ENCODE assay signal across 14 cellular contexts in genomic region chr10:74082319-74082718, GRCh38.
"Had no signal": no experiment of that assay in that cellular context is flagged by ENCODE, and none has a peak within 500 bp of the region (broad histone marks: within the 10 kb centered on the region; RNA-seq: fewer than 3 reads in every experiment).

No MANE protein-coding gene starts in this region.

- DNase-seq: activated CD4-positive, alpha-beta T cell treated with anti-CD3 and anti-CD28 coated beads, Interleukin-2, amount 50 U/mL, for 1 hour; activated CD8-positive, alpha-beta memory T cell treated with anti-CD3 and anti-CD28 coated beads, Interleukin-2, amount 50 U/mL, for 4 hours; activated naive CD4-positive, alpha-beta T cell treated with anti-CD3 and anti-CD28 coated beads for 36 hours; activated T-cell treated with anti-CD3 and anti-CD28 coated beads, Interleukin-2, amount 50 U/mL, for 4 hours; cortex of kidney; pancreas; stimulated activated naive B cell treated with anti-CD40 and anti-IgM and Interleukin-4, amounts not matched to agents 10 μg/mL and 1 μg/mL and 100 μg/mL, for 72 hours; T-cell; T1000; thyroid gland had no signal

- H3K9me3 Mint-ChIP-seq: activated naive CD4-positive, alpha-beta T cell treated with anti-CD3 and anti-CD28 coated beads for 36 hours; activated T-cell treated with anti-CD3 and anti-CD28 coated beads, Interleukin-2, amount 50 U/mL, for 4 hours; stimulated activated naive B cell treated with anti-CD40 and anti-IgM and Interleukin-4, amounts not matched to agents 10 μg/mL and 1 μg/mL and 100 μg/mL, for 72 hours; T-cell had no signal

- H3K27ac Mint-ChIP-seq: activated naive CD4-positive, alpha-beta T cell treated with anti-CD3 and anti-CD28 coated beads for 36 hours; stimulated activated naive B cell treated with anti-CD40 and anti-IgM and Interleukin-4, amounts not matched to agents 10 μg/mL and 1 μg/mL and 100 μg/mL, for 72 hours had no signal

- H3K4me1 ChIP-seq: breast epithelium, thyroid gland had no signal

- H3K27me3 ChIP-seq: breast epithelium, pancreas, thyroid gland had no signal

- ATAC-seq: activated T-cell treated with anti-CD3 and anti-CD28 coated beads, Interleukin-2, amount 50 U/mL, for 4 hours; esophagus mucosa; SK-N-SH treated with all-trans-retinoic acid at 6 μM for 48 hours; stimulated activated naive B cell treated with anti-CD40 and anti-IgM and Interleukin-4, amounts not matched to agents 10 μg/mL and 1 μg/mL and 100 μg/mL, for 72 hours; T-cell had no signal

- H3K4me3 Mint-ChIP-seq: activated naive CD4-positive, alpha-beta T cell treated with anti-CD3 and anti-CD28 coated beads for 36 hours; activated T-cell treated with anti-CD3 and anti-CD28 coated beads, Interleukin-2, amount 50 U/mL, for 4 hours; stimulated activated naive B cell treated with anti-CD40 and anti-IgM and Interleukin-4, amounts not matched to agents 10 μg/mL and 1 μg/mL and 100 μg/mL, for 72 hours; T-cell had no signal

- H3K27me3 Mint-ChIP-seq: stimulated activated naive B cell treated with anti-CD40 and anti-IgM and Interleukin-4, amounts not matched to agents 10 μg/mL and 1 μg/mL and 100 μg/mL, for 72 hours; T-cell had no signal

- H3K9me3 ChIP-seq: breast epithelium, pancreas, thyroid gland had no signal

- H3K4me3 ChIP-seq: breast epithelium, lung, pancreas, thyroid gland had no signal

- H3K36me3 ChIP-seq: breast epithelium, thyroid gland had no signal

- H3K27ac ChIP-seq: breast epithelium, pancreas, thyroid gland had no signal
